13 cellular contexts compared by ENCODE assay signal in the genomic region with DNA sequence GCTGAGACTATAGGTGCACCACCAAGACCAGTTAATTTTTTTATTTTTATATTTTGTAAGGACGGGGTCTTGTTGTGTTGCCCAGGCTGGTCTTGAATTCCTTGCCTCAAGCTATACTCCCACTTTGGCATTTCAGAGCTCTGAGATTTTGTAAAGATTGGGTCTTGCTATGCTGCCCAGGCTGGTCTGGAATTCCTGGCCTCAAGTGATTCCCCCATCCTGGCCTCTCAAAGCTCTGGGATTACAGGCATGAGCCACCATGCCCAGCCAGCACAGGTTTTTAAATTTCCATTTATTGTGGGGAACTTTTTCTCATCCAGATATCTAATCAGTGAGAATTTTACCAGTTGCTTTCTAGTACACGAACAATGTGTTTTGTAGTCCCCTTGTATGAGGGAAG.
"Had no signal": no experiment of that assay in that cellular context is flagged by ENCODE, and none has a peak within 500 bp of the region (broad histone marks: within the 10 kb centered on the region; RNA-seq: fewer than 3 reads in every experiment).

No MANE protein-coding gene starts in this region.

- H3K36me3 ChIP-seq: adrenal gland, heart left ventricle, neural progenitor cell, ovary had no signal

- H3K4me2 ChIP-seq: neural progenitor cell, smooth muscle cell had no signal

- H3K4me3 Mint-ChIP-seq: memory B cell; neural progenitor cell; stimulated activated effector memory CD8-positive, alpha-beta T cell treated with anti-CD3 and anti-CD28 coated beads, Interleukin-12 subunit alpha, Interleukin-12 subunit beta, amount 100 ng/mL, for 72 hours had no signal

- DNase-seq: activated naive CD4-positive, alpha-beta T cell treated with anti-CD3 and anti-CD28 coated beads, Interleukin-2, amount 50 U/mL, for 16 hours; activated T-cell treated with anti-CD3 and anti-CD28 coated beads, Interleukin-2, amount 50 U/mL, for 1 hour; adrenal gland; central memory CD4-positive, alpha-beta T cell; cortex of kidney; effector CD8-positive, alpha-beta T cell; heart left ventricle; ovary; T-helper 1 cell had no signal

- H3K4me3 ChIP-seq: adrenal gland, heart left ventricle, neural progenitor cell, ovary, smooth muscle cell had no signal

- H2AFZ ChIP-seq: neural progenitor cell had no signal

- H3K27ac ChIP-seq: adrenal gland, heart left ventricle, neural progenitor cell, ovary had no signal

- H3K36me3 Mint-ChIP-seq: memory B cell; neural progenitor cell; stimulated activated effector memory CD8-positive, alpha-beta T cell treated with anti-CD3 and anti-CD28 coated beads, Interleukin-12 subunit alpha, Interleukin-12 subunit beta, amount 100 ng/mL, for 72 hours had no signal

- H3K27ac Mint-ChIP-seq: memory B cell; neural progenitor cell; stimulated activated effector memory CD8-positive, alpha-beta T cell treated with anti-CD3 and anti-CD28 coated beads, Interleukin-12 subunit alpha, Interleukin-12 subunit beta, amount 100 ng/mL, for 72 hours had no signal

- H3K27me3 ChIP-seq: adrenal gland, heart left ventricle, neural progenitor cell, ovary had no signal

- H3K9me3 ChIP-seq: adrenal gland, ovary had no signal

- H3K9ac ChIP-seq: neural progenitor cell had no signal

- H3K4me1 Mint-ChIP-seq: memory B cell; stimulated activated effector memory CD8-positive, alpha-beta T cell treated with anti-CD3 and anti-CD28 coated beads, Interleukin-12 subunit alpha, Interleukin-12 subunit beta, amount 100 ng/mL, for 72 hours had no signal
